Comparison of ENCODE assay signal across 11 cellular contexts in genomic region chr4:107622006-107622405, GRCh38.
"Had no signal": no experiment of that assay in that cellular context is flagged by ENCODE, and none has a peak within 500 bp of the region (broad histone marks: within the 10 kb centered on the region; RNA-seq: fewer than 3 reads in every experiment).

No MANE protein-coding gene starts in this region.

- FAIRE-seq: H1, H54 had no signal

- ATAC-seq: GM23338, HCT116 had no signal

- H3K9me3 ChIP-seq: HAP-1 had no signal

- H3K4me3 ChIP-seq: GM23248, GM23338, HAP-1 had no signal

- H3K36me3 ChIP-seq: HAP-1 had no signal

- H3K27ac ChIP-seq: GM23248 had no signal

- H3K9ac ChIP-seq: GM23248 had no signal

- H3K4me2 ChIP-seq: GM23338 had no signal

- DNase-seq: GM23248, GOT3, H7, H9, HCEC 1CT, HFFc6 had no signal

- H2AFZ ChIP-seq: GM23248, GM23338 had no signal
